Comparison of ENCODE assay signal across 15 cellular contexts in the genomic region with DNA sequence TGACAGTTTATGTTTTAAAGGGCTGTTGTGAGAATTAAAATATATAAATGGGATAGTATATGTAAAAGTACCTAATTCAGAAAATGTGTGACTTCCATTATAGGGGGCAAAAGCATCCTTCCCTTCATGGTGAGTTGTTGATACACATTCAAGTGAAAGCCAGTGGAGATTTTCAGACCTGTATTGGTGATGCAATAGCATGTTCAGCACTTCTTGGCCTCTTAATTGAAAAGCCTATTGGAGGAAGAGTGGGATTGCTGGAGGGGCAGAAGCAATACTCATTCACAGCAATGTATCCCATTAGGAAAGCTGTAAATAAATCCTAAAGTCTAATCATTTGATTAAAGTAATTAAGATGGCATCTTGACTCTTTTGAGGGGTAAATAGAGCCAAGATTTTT. TPM values are rescaled to one million over a fixed set of nuclear protein-coding genes. Genes with fewer than 3 reads are reported as not detected.
A peak's percentile ranks its signal among the peaks of the same experiment; 100 is the strongest.
DNase-seq lines count a peak whose midpoint lies in the region; ATAC-seq, FAIRE-seq and TF ChIP-seq lines count a peak whose summit lies in the region.
"Had no signal": no experiment of that assay in that cellular context is flagged by ENCODE, and none has a peak within 500 bp of the region (broad histone marks: within the 10 kb centered on the region; RNA-seq: fewer than 3 reads in every experiment).

No MANE protein-coding gene starts in this region.

- no peak for TF ChIP-seq POLR2A in IMR-90 (IDR thresholded peaks at IDR 0.05; ENCODE audit: low read depth, low read length)
- no peak for TF ChIP-seq POLR2A in K562 (conservative IDR thresholded peaks at IDR 0.05)

- H3K4me1 ChIP-seq in IMR-90 (ENCODE audit: control insufficient read depth, insufficient read depth, low read length) (peaks cover 4% of the 10 kb centered on the region), K562 (replicated peaks in 1 of 2; ENCODE audit: control insufficient read depth in 2 of 2, insufficient read depth in 2 of 2, low read length in 2 of 2) (no peaks in the 10 kb centered on the region)

- TF ChIP-seq CTCF in IMR-90 (conservative IDR thresholded peaks at IDR 0.05; ENCODE audit: low read depth, low read length) = no peak
- TF ChIP-seq CTCF in K562 (IDR thresholded peaks at IDR 0.05 in 2 of 3, conservative IDR thresholded peaks at IDR 0.05 in 1 of 3; ENCODE audit: insufficient read depth in 2 of 3, low read depth in 1 of 3, low read length in 3 of 3) = no peak

- H3K79me1 ChIP-seq in IMR-90 (ENCODE audit: low read depth in 1 of 2, low read length in 2 of 2) = peaks cover 24 to 35% of the 10 kb centered on the region in 2 experiments

- H4K91ac ChIP-seq in IMR-90 (ENCODE audit: insufficient read depth, low read depth, low read length) = no peak overlapping the region

- H3K23ac ChIP-seq in IMR-90 (ENCODE audit: low read depth, low read length) = no peak overlapping the region

- POLR2A ChIA-PET in IMR-90 (lab: Charles Lee; ENCODE audit: unreplicated experiment) = no interaction called here
- POLR2A ChIA-PET in K562 (lab: Yijun Ruan, JAX) = interaction anchor here (1.1 to 1.7 kb wide), 3 partner anchors 9 to 72 kb away, joined by 3 to 4 read pairs (median 3); a partner anchor contains a TSS

- DNase-seq in NCI-H82 (lab: John Stamatoyannopoulos, UW) (peak; percentile 11), NCI-H82 treated with DMSO at 0.1 percent for 48 hours (lab: John Stamatoyannopoulos, UW; ENCODE audit: unreplicated experiment) (no peak), IMR-90 (no peak), K562 (ENCODE audit: extremely low read depth in 1 of 4, low spot score in 3 of 4) (no peak), DMS153 (lab: John Stamatoyannopoulos, UW) (no peak)
- DNase-seq in activated CD8-positive, alpha-beta memory T cell treated with anti-CD3 and anti-CD28 coated beads, Interleukin-2, amount 10 ng/mL, durations not matched to agents 7 days and 5 days = no peak
- DNase-seq: C1 segment of cervical spinal cord; Calu3; CD4-positive, alpha-beta memory T cell; COR-L47; DND-41; GM23248; HCEC 1CT had no signal

- peaks cover 4% of the 10 kb centered on the region for H3K9me3 Mint-ChIP-seq in activated CD8-positive, alpha-beta memory T cell treated with anti-CD3 and anti-CD28 coated beads, Interleukin-2, amount 10 ng/mL, durations not matched to agents 7 days and 5 days (ENCODE audit: low read depth)
- H3K9me3 Mint-ChIP-seq: CD4-positive, alpha-beta memory T cell had no signal

- dilution Hi-C loops in IMR-90 (cut with HindIII; ENCODE audit: low sequenced_read_pairs, unreplicated experiment) = no loop called here

- TF ChIP-seq RAD21 in IMR-90 (IDR thresholded peaks at IDR 0.05; ENCODE audit: low read length) = no peak
- no peak for TF ChIP-seq RAD21 in K562 (CRISPR knock-in tag; conservative IDR thresholded peaks at IDR 0.05 in 1 of 2, IDR thresholded peaks at IDR 0.05 in 1 of 2)

- no peaks in the 10 kb centered on the region for H3K27me3 ChIP-seq in IMR-90 (ENCODE audit: control insufficient read depth, insufficient read depth, low read length)
- no peaks in the 10 kb centered on the region for H3K27me3 ChIP-seq in K562 (ENCODE audit: control insufficient read depth in 2 of 2, insufficient read depth in 2 of 2, low read length in 2 of 2)

- intact Hi-C loops in IMR-90 (cut with micrococcal nuclease) = no loop called here
- intact Hi-C loops in K562 (cut with micrococcal nuclease) = no loop called here

- H3K9ac ChIP-seq in IMR-90 (ENCODE audit: low read depth, low read length) = no peak overlapping the region
- H3K9ac ChIP-seq in K562 (ENCODE audit: insufficient read depth in 1 of 2, low read depth in 2 of 2, low read length in 2 of 2) = no peak overlapping the region
- H3K9ac ChIP-seq: GM23248 had no signal

- H4K8ac ChIP-seq in IMR-90 (ENCODE audit: low read depth in 2 of 2, low read length in 2 of 2) = no peak overlapping the region

- no peaks in the 10 kb centered on the region for H3K27me3 Mint-ChIP-seq in activated CD8-positive, alpha-beta memory T cell treated with anti-CD3 and anti-CD28 coated beads, Interleukin-2, amount 10 ng/mL, durations not matched to agents 7 days and 5 days
- H3K27me3 Mint-ChIP-seq: CD4-positive, alpha-beta memory T cell had no signal

- CTCF ChIA-PET in IMR-90 (lab: Yijun Ruan, JAX) = no interaction called here
- CTCF ChIA-PET in K562 (lab: Yijun Ruan, JAX; ENCODE audit: low intra/inter-chr PET ratio) = no interaction called here
- CTCF ChIA-PET in activated CD8-positive, alpha-beta memory T cell treated with anti-CD3 and anti-CD28 coated beads, Interleukin-2, amount 10 ng/mL, durations not matched to agents 7 days and 5 days (lab: Charles Lee) = no interaction called here

- ATAC-seq in IMR-90 (ENCODE audit: low read depth) (no peak), K562 (no peak)
- no peak for ATAC-seq in activated CD8-positive, alpha-beta memory T cell treated with anti-CD3 and anti-CD28 coated beads, Interleukin-2, amount 10 ng/mL, durations not matched to agents 7 days and 5 days

- no peak overlapping the region for H2BK20ac ChIP-seq in IMR-90 (ENCODE audit: low read depth, low read length)

- H2AK9ac ChIP-seq in IMR-90 (replicated peaks; ENCODE audit: low read depth, low read length, poor library complexity) = no peak overlapping the region

- H2AK5ac ChIP-seq in IMR-90 (ENCODE audit: low read depth, low read length) = no peak overlapping the region

- H2AFZ ChIP-seq in IMR-90 (replicated peaks; ENCODE audit: low read length, poor library complexity) (no peak overlapping the region), K562 (ENCODE audit: low read depth, low read length) (no peak overlapping the region)
- H2AFZ ChIP-seq: GM23248 had no signal

- no peak overlapping the region for H3K18ac ChIP-seq in IMR-90 (ENCODE audit: low read depth, low read length)

- H3K4me3 Mint-ChIP-seq in activated CD8-positive, alpha-beta memory T cell treated with anti-CD3 and anti-CD28 coated beads, Interleukin-2, amount 10 ng/mL, durations not matched to agents 7 days and 5 days = no peak overlapping the region
- H3K4me3 Mint-ChIP-seq: CD4-positive, alpha-beta memory T cell had no signal

- no peak overlapping the region for H3K4ac ChIP-seq in IMR-90 (ENCODE audit: low read depth, low read length)

- H4K20me1 ChIP-seq in IMR-90 (ENCODE audit: insufficient read depth, low read length) = peaks cover 34% of the 10 kb centered on the region; the same call in 1 of the 2 replicates
- no peaks in the 10 kb centered on the region for H4K20me1 ChIP-seq in K562 (replicated peaks; ENCODE audit: control insufficient read depth, insufficient read depth, low read length)

- H2BK15ac ChIP-seq in IMR-90 (ENCODE audit: low read depth, low read length) = no peak overlapping the region

- H3K4me3 ChIP-seq in IMR-90 (ENCODE audit: insufficient read depth, low read depth, low read length) (no peak overlapping the region), K562 (no peak overlapping the region)
- H3K4me3 ChIP-seq: GM23248 had no signal

- peaks cover 9% of the 10 kb centered on the region for H3K9me1 ChIP-seq in IMR-90 (ENCODE audit: insufficient read depth, low read length)
- H3K9me1 ChIP-seq in K562 (ENCODE audit: control insufficient read depth, insufficient read depth, low read length) = no peaks in the 10 kb centered on the region

- no peak overlapping the region for H3K27ac ChIP-seq in IMR-90 (ENCODE audit: insufficient read depth, low read length)
- H3K27ac ChIP-seq in K562 (ENCODE audit: extremely low read depth, low read depth, low read length) = no peak overlapping the region
- H3K27ac ChIP-seq: GM23248 had no signal

- H3K9me3 ChIP-seq in IMR-90 (ENCODE audit: control insufficient read depth, insufficient read depth, low read length) = no peaks in the 10 kb centered on the region
- H3K9me3 ChIP-seq in K562 (replicated peaks; ENCODE audit: control insufficient read depth, insufficient read depth, low read depth, low read length) = no peaks in the 10 kb centered on the region

- no peak for FAIRE-seq in K562 (lab: Jason Lieb, UNC)
- FAIRE-seq: G401.6, GM12892 had no signal

- H3K36me3 Mint-ChIP-seq in activated CD8-positive, alpha-beta memory T cell treated with anti-CD3 and anti-CD28 coated beads, Interleukin-2, amount 10 ng/mL, durations not matched to agents 7 days and 5 days = peaks cover 28% of the 10 kb centered on the region

- H3K79me2 ChIP-seq in K562 (ENCODE audit: control insufficient read depth, insufficient read depth, low read length) = no peaks in the 10 kb centered on the region

- no peak overlapping the region for H2BK5ac ChIP-seq in IMR-90 (ENCODE audit: low read depth, low read length, poor library complexity, severe bottlenecking)

- no peak overlapping the region for H2BK120ac ChIP-seq in IMR-90 (ENCODE audit: low read depth, low read length)

- in situ Hi-C loops in IMR-90 (cut with MboI; ENCODE audit: low sequenced_read_pairs) (no loop called here), K562 (cut with MboI) (no loop called here)

- BruUV-seq in IMR-90 (replicated peaks; lab: Mats Ljungman, UMichigan) (no TSS peak), K562 (replicated peaks; lab: Mats Ljungman, UMichigan) (no TSS peak)

- H4K5ac ChIP-seq in IMR-90 (ENCODE audit: low read depth, low read length) = no peak overlapping the region

- H3K36me3 ChIP-seq in IMR-90 (ENCODE audit: control insufficient read depth, insufficient read depth, low read length) (peaks cover 6% of the 10 kb centered on the region), K562 (ENCODE audit: control insufficient read depth, insufficient read depth, low read length) (peaks cover 7% of the 10 kb centered on the region; the same call in 2 of the 3 replicates)

- peaks cover 20% of the 10 kb centered on the region for H3K4me1 Mint-ChIP-seq in activated CD8-positive, alpha-beta memory T cell treated with anti-CD3 and anti-CD28 coated beads, Interleukin-2, amount 10 ng/mL, durations not matched to agents 7 days and 5 days

- no peak for TF ChIP-seq EP300 in K562 (IDR thresholded peaks at IDR 0.05; ENCODE audit: low read length)

- H3K4me2 ChIP-seq in IMR-90 (ENCODE audit: low read depth, low read length) = no peak overlapping the region
- no peak overlapping the region for H3K4me2 ChIP-seq in K562 (ENCODE audit: insufficient read depth, low read length)

- no peak overlapping the region for H3K14ac ChIP-seq in IMR-90 (replicated peaks; ENCODE audit: low read depth, low read length)

- no peak overlapping the region for H3K56ac ChIP-seq in IMR-90 (ENCODE audit: extremely low read depth, insufficient read depth, low read length)

- no peak overlapping the region for H3K27ac Mint-ChIP-seq in activated CD8-positive, alpha-beta memory T cell treated with anti-CD3 and anti-CD28 coated beads, Interleukin-2, amount 10 ng/mL, durations not matched to agents 7 days and 5 days

RNA-seq across cellular contexts. Expression of a gene that starts 17.4 kb away (rescaled TPM):
- total RNA-seq in IMR-90 (2012; rRNA removed) (30.3 and 31.0 TPM in 2 replicates), K562 (2014; rRNA removed) (4.4 and 5.8 TPM in 2 replicates), K562 (2014; rRNA removed; fragmentation: Illumina TruSeq; extraction: Trizol) (3.9 and 4.9 TPM in 2 replicates), K562 (2015; rRNA removed; fragmentation: Illumina TruSeq; extraction: Trizol) (5.8 and 5.9 TPM in 2 replicates), K562 (2021) (8.2 and 9.4 TPM in 2 replicates)
- polyA plus RNA-seq in IMR-90 (2012; rRNA removed) (11.7 and 12.8 TPM in 2 replicates), K562 (2011; rRNA removed) (7.3 and 9.3 TPM in 2 replicates), K562 (2014; fragmentation: Illumina TruSeq; extraction: Trizol) (5.8 and 6.4 TPM in 2 replicates), K562 (2014; fragmentation: Nextera tagmentation; extraction: Ambion mirVana) (1 to 10 TPM; 7.6 to 9.3 TPM), K562 (2014; rRNA removed) (3.5 and 3.6 TPM in 2 replicates)
- 7.0 and 7.6 TPM in 2 replicates for polyA plus RNA-seq in IMR-90 (2012; cell fraction: cytosol; rRNA removed)
- 12.8 and 13.3 TPM in 2 replicates for polyA plus RNA-seq in IMR-90 (2012; cell fraction: nucleus; rRNA removed; ENCODE audit: low replicate concordance)
- total RNA-seq in K562 (2011; cell fraction: chromatin; rRNA removed; ENCODE audit: low replicate concordance) = 14.2 and 15.9 TPM in 2 replicates
- 10.7 TPM in 2 replicates for total RNA-seq in K562 (2011; cell fraction: nucleolus; rRNA removed)
- 11.1 and 11.5 TPM in 2 replicates for total RNA-seq in K562 (2011; cell fraction: nucleoplasm; rRNA removed)
- 6.6 and 7.3 TPM in 2 replicates for polyA plus RNA-seq in K562 (2011; cell fraction: cytosol; rRNA removed)
- polyA plus RNA-seq in K562 (2011; cell fraction: nucleus; rRNA removed) = 6.5 and 9.3 TPM in 2 replicates
- polyA plus RNA-seq in K562 (2012) = 5.3 and 6.1 TPM in 2 replicates
- 13.6 and 18.4 TPM in 2 replicates for polyA minus RNA-seq in K562 (2011; rRNA and poly(A)+ RNA removed)
- 4.6 and 6.0 TPM in 2 replicates for polyA minus RNA-seq in K562 (2011; cell fraction: cytosol; rRNA and poly(A)+ RNA removed)
- 8.3 and 10.7 TPM in 2 replicates for polyA minus RNA-seq in K562 (2011; cell fraction: nucleus; rRNA and poly(A)+ RNA removed)
- 10 to 100 TPM; 14.0 to 19.8 TPM for total RNA-seq in activated CD8-positive, alpha-beta memory T cell treated with anti-CD3 and anti-CD28 coated beads, Interleukin-2, amount 10 ng/mL, durations not matched to agents 7 days and 5 days
